ENCODE assay signal across 22 cellular contexts in genomic region chr11:12455938-12456337, GRCh38.
DNase-seq lines count a peak whose midpoint lies in the region; ATAC-seq and TF ChIP-seq lines count a peak whose summit lies in the region.
"Had no signal": no experiment of that assay in that cellular context is flagged by ENCODE, and none has a peak within 500 bp of the region (broad histone marks: within the 10 kb centered on the region; RNA-seq: fewer than 3 reads in every experiment).

No MANE protein-coding gene starts in this region.

- no peaks in the 10 kb centered on the region for H3K9me2 ChIP-seq in GM23248 (ENCODE audit: insufficient read depth)

- in situ Hi-C loops in GM23248 (cut with MboI) = no loop called here

- H3K36me3 Mint-ChIP-seq in activated CD4-positive, alpha-beta memory T cell treated with anti-CD3 and anti-CD28 coated beads for 36 hours = no peaks in the 10 kb centered on the region
- H3K36me3 Mint-ChIP-seq: activated CD8-positive, alpha-beta memory T cell treated with anti-CD3 and anti-CD28 coated beads, Interleukin-2, amount 10 ng/mL, durations not matched to agents 7 days and 5 days; neural progenitor cell had no signal

- H2AFZ ChIP-seq in GM23248 = no peak overlapping the region
- H2AFZ ChIP-seq: neural progenitor cell had no signal

- peak overlapping the region; percentile 41 for H3K4me2 ChIP-seq in GM23248 (ENCODE audit: unreplicated experiment)
- H3K4me2 ChIP-seq: neural progenitor cell had no signal

- peaks cover 100% of the 10 kb centered on the region for H3K79me2 ChIP-seq in GM23248 (ENCODE audit: insufficient read depth)

- H3K4me3 Mint-ChIP-seq in activated CD4-positive, alpha-beta memory T cell treated with anti-CD3 and anti-CD28 coated beads for 36 hours = no peak overlapping the region
- H3K4me3 Mint-ChIP-seq: activated CD8-positive, alpha-beta memory T cell treated with anti-CD3 and anti-CD28 coated beads, Interleukin-2, amount 10 ng/mL, durations not matched to agents 7 days and 5 days; neural progenitor cell; stimulated activated naive CD8-positive, alpha-beta T cell treated with anti-CD3 and anti-CD28 coated beads, Interleukin-15, amount 100 ng/mL, for 72 hours; T-helper 2 cell treated with Interferon-gamma antibody and Interleukin-4, amounts not matched to agents 5 μg/mL and 100 μg/mL, for 36 hours had no signal

- POLR2A ChIA-PET in activated CD4-positive, alpha-beta memory T cell treated with anti-CD3 and anti-CD28 coated beads for 36 hours (lab: Charles Lee) = no interaction called here

- no peaks in the 10 kb centered on the region for H3K4me1 Mint-ChIP-seq in activated CD4-positive, alpha-beta memory T cell treated with anti-CD3 and anti-CD28 coated beads for 36 hours (ENCODE audit: low read depth)
- H3K4me1 Mint-ChIP-seq: activated CD8-positive, alpha-beta memory T cell treated with anti-CD3 and anti-CD28 coated beads, Interleukin-2, amount 10 ng/mL, durations not matched to agents 7 days and 5 days; stimulated activated naive CD8-positive, alpha-beta T cell treated with anti-CD3 and anti-CD28 coated beads, Interleukin-15, amount 100 ng/mL, for 72 hours had no signal

- H3K4me1 ChIP-seq in GM23248 (ENCODE audit: insufficient read depth) (peaks cover 49% of the 10 kb centered on the region), gastroesophageal sphincter (peaks cover 36 to 99% (median 39%) of the 10 kb centered on the region in 3 donors), stomach smooth muscle (ENCODE audit: control insufficient read depth, insufficient read depth, low read length) (peaks cover 67% of the 10 kb centered on the region)
- H3K4me1 ChIP-seq: Caco-2 had no signal

- DNase-seq in GM23248 = peak; percentile 80
- DNase-seq in astrocyte of the hippocampus (ENCODE audit: low read depth, low spot score) = peak; percentile 50
- DNase-seq in activated CD8-positive, alpha-beta memory T cell treated with anti-CD3 and anti-CD28 coated beads, Interleukin-2, amount 50 U/mL, for 4 hours = no peak
- no peak for DNase-seq in activated CD4-positive, alpha-beta memory T cell treated with anti-CD3 and anti-CD28 coated beads for 36 hours
- DNase-seq: activated CD4-positive, CD25-positive, alpha-beta regulatory T cell treated with anti-CD3 and anti-CD28 coated beads, Interleukin-2, amount 50 U/mL, for 72 hours; activated CD8-positive, alpha-beta memory T cell treated with anti-CD3 and anti-CD28 coated beads, Interleukin-2, amount 10 ng/mL, durations not matched to agents 7 days and 5 days; activated effector memory CD4-positive, alpha-beta T cell treated with anti-CD3 and anti-CD28 coated beads, Interleukin-2, amount 50 U/mL, for 16 hours; amygdala; Caco-2; islet precursor cell; NCI-H187 treated with DMSO at 0.1 percent for 48 hours; NCI-H510A treated with DMSO at 0.1 percent for 48 hours; retina; Right ventricle myocardium superior; stimulated activated naive CD8-positive, alpha-beta T cell treated with anti-CD3 and anti-CD28 coated beads, Interleukin-15, amount 100 ng/mL, for 72 hours had no signal

- H3K27me3 ChIP-seq in GM23248 (replicated peaks; ENCODE audit: insufficient read depth) (no peaks in the 10 kb centered on the region), gastroesophageal sphincter (no peaks in the 10 kb centered on the region), stomach smooth muscle (ENCODE audit: control insufficient read depth in 1 of 2, insufficient read depth in 2 of 2, low read length in 2 of 2) (no peaks in the 10 kb centered on the region)
- H3K27me3 ChIP-seq: neural progenitor cell had no signal

- no peak for TF ChIP-seq EP300 in gastroesophageal sphincter (IDR thresholded peaks at IDR 0.05)

- H3K27ac ChIP-seq in GM23248 (peak overlapping the region; percentile 75), gastroesophageal sphincter (peak overlapping the region; percentile 66 to 82 (median 76)), stomach smooth muscle (ENCODE audit: low read length) (peak overlapping the region; percentile 89)
- H3K27ac ChIP-seq: neural progenitor cell had no signal

- no peak overlapping the region for H3K27ac Mint-ChIP-seq in activated CD4-positive, alpha-beta memory T cell treated with anti-CD3 and anti-CD28 coated beads for 36 hours
- H3K27ac Mint-ChIP-seq: activated CD8-positive, alpha-beta memory T cell treated with anti-CD3 and anti-CD28 coated beads, Interleukin-2, amount 10 ng/mL, durations not matched to agents 7 days and 5 days; neural progenitor cell; stimulated activated naive CD8-positive, alpha-beta T cell treated with anti-CD3 and anti-CD28 coated beads, Interleukin-15, amount 100 ng/mL, for 72 hours; T-helper 2 cell treated with Interferon-gamma antibody and Interleukin-4, amounts not matched to agents 5 μg/mL and 100 μg/mL, for 36 hours had no signal

- H3F3A ChIP-seq in GM23248 (ENCODE audit: insufficient read depth) = peaks cover 29% of the 10 kb centered on the region

- intact Hi-C loops in activated CD4-positive, alpha-beta memory T cell treated with anti-CD3 and anti-CD28 coated beads for 36 hours (cut with micrococcal nuclease) = no loop called here

- ATAC-seq in gastroesophageal sphincter = no peak
- ATAC-seq in HG03175 (IDR thresholded peaks at IDR 0.05; ENCODE audit: unreplicated experiment) = no peak
- ATAC-seq in HG02588 (IDR thresholded peaks at IDR 0.05; ENCODE audit: unreplicated experiment) = no peak
- ATAC-seq: activated CD8-positive, alpha-beta memory T cell treated with anti-CD3 and anti-CD28 coated beads, Interleukin-2, amount 10 ng/mL, durations not matched to agents 7 days and 5 days; stimulated activated naive CD8-positive, alpha-beta T cell treated with anti-CD3 and anti-CD28 coated beads, Interleukin-15, amount 100 ng/mL, for 72 hours had no signal

- no peaks in the 10 kb centered on the region for H3K27me3 Mint-ChIP-seq in activated CD4-positive, alpha-beta memory T cell treated with anti-CD3 and anti-CD28 coated beads for 36 hours

- 67 to 70% methylated on average over 4 of the region's 4 CpGs for WGBS in GM23248 (ENCODE audit: low coverage in 1 of 2, low lambda C conversion rate in 2 of 2, missing lambda C conversion rate in 2 of 2), 2 experiments
- 11 to 46% methylated on average over 4 of the region's 4 CpGs for WGBS in gastroesophageal sphincter (ENCODE audit: low coverage in 1 of 2), 2 donors

- no peaks in the 10 kb centered on the region for H3K9me3 Mint-ChIP-seq in activated CD4-positive, alpha-beta memory T cell treated with anti-CD3 and anti-CD28 coated beads for 36 hours
- H3K9me3 Mint-ChIP-seq: neural progenitor cell; stimulated activated naive CD8-positive, alpha-beta T cell treated with anti-CD3 and anti-CD28 coated beads, Interleukin-15, amount 100 ng/mL, for 72 hours; T-helper 2 cell treated with Interferon-gamma antibody and Interleukin-4, amounts not matched to agents 5 μg/mL and 100 μg/mL, for 36 hours had no signal

- 0 out of 2 replicates have a peak overlapping the region, but pooled peaks have one; percentile 17 for H3K4me3 ChIP-seq in GM23248
- H3K4me3 ChIP-seq in gastroesophageal sphincter = no peak overlapping the region
- peak overlapping the region in 1 of 2 donors; percentile 21 for H3K4me3 ChIP-seq in stomach smooth muscle (ENCODE audit: low read length in 2 of 2)
- H3K4me3 ChIP-seq: coronary artery, neural progenitor cell had no signal

- no peak for TF ChIP-seq POLR2A in gastroesophageal sphincter (IDR thresholded peaks at IDR 0.05)

- H3K36me3 ChIP-seq in GM23248 (ENCODE audit: low read depth) (no peaks in the 10 kb centered on the region), gastroesophageal sphincter (no peaks in the 10 kb centered on the region), stomach smooth muscle (ENCODE audit: control insufficient read depth in 2 of 2, insufficient read depth in 2 of 2, low read length in 2 of 2) (peaks cover 0 to 2% of the 10 kb centered on the region in 2 donors)
- H3K36me3 ChIP-seq: neural progenitor cell had no signal

- CTCF ChIA-PET in activated CD4-positive, alpha-beta memory T cell treated with anti-CD3 and anti-CD28 coated beads for 36 hours (lab: Charles Lee) = no interaction called here

- TF ChIP-seq CTCF in gastroesophageal sphincter (IDR thresholded peaks at IDR 0.05) = no peak

- H3K9me3 ChIP-seq in GM23248 (ENCODE audit: low read depth) = no peaks in the 10 kb centered on the region
- no peaks in the 10 kb centered on the region for H3K9me3 ChIP-seq in gastroesophageal sphincter
- no peaks in the 10 kb centered on the region for H3K9me3 ChIP-seq in stomach smooth muscle (ENCODE audit: control insufficient read depth in 2 of 2, low read length in 2 of 2)
- H3K9me3 ChIP-seq: Caco-2 had no signal

- H4K20me1 ChIP-seq in GM23248 (ENCODE audit: insufficient read depth) = no peaks in the 10 kb centered on the region

- 0 out of 2 replicates have a peak overlapping the region, but pooled peaks have one; percentile 53 for H3K9ac ChIP-seq in GM23248
- peak overlapping the region; percentile 54 to 58 for H3K9ac ChIP-seq in stomach smooth muscle (ENCODE audit: low read length in 2 of 2)
- H3K9ac ChIP-seq: neural progenitor cell had no signal

Comparison
In these comparisons a context has a peak if more than half of its experiments do, and no peak if none do; other contexts are left out.
1. DNase-seq: peak in GM23248 (single experiment) and astrocyte of the hippocampus (single experiment); none in activated CD8-positive, alpha-beta memory T cell treated with anti-CD3 and anti-CD28 coated beads, Interleukin-2, amount 50 U/mL, for 4 hours (single experiment) and activated CD4-positive, alpha-beta memory T cell treated with anti-CD3 and anti-CD28 coated beads for 36 hours (single experiment).
2. Peak in every context shown above with its lines, with median percentiles within 50 percentile points of each other: H3K27ac ChIP-seq.